In the genomic region with DNA sequence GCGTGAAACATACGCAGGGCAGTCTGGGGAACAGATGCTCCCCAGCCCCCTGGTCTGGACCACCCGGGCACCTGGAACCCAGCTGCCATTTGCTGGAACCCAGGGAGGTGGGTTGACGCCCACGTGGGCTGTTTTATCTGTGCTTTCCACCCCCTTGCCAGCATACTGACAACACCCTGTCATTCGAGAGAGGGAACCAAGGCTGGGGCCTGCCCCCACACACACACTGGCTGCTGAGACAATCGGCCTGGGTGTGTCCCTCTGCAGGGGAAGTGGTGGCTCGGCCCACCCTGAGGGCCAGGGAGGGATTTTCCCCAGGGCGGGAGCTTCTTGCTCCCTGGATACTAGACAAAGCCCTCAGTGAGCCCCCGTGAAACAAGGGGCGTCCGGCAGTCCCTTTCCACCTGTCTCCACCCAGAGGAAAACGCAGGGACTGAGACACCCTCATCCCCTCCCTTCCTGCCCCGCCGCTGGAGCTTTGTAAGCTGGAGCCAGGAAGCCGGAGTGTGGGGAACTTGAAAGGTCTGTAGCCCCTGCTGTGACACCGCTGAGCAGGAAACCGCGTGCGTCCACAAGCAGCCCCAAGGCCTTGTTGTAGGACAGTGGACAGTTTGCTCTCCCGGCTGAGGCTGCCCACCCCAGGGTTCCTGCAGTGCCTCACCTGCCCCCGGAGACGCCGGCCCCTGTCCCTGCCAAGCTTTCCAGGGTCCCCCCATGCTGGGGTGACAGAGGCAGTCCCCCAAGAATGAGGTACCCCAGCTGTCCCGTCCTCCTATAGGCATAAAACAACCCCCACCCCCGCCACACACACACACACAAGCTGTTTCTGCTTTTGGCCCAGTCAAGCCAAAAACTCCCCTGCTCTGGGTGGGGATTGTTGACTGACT, we compare ENCODE assay signal across 9 cellular contexts. TPM values are rescaled to one million over a fixed set of nuclear protein-coding genes. Genes with fewer than 3 reads are reported as not detected.
DNase-seq lines count a peak whose midpoint lies in the region; ATAC-seq and TF ChIP-seq lines count a peak whose summit lies in the region.
"Had no signal": no experiment of that assay in that cellular context is flagged by ENCODE, and none has a peak within 500 bp of the region (broad histone marks: within the 10 kb centered on the region; RNA-seq: fewer than 3 reads in every experiment).

No MANE protein-coding gene starts in this region.

- peaks cover 25 to 31% (median 29%) of the 10 kb centered on the region in 4 donors for H3K4me1 ChIP-seq in esophagus muscularis mucosa
- peaks cover 13 to 14% of the 10 kb centered on the region in 2 experiments for H3K4me1 ChIP-seq in trophoblast cell (ENCODE audit: control insufficient read depth in 1 of 2, insufficient read depth in 2 of 2, low read length in 2 of 2)

- peak overlapping the region in 2 of 4 donors; percentile 7 to 24 for H3K4me3 ChIP-seq in esophagus muscularis mucosa
- H3K4me3 ChIP-seq in trophoblast cell (ENCODE audit: low read depth, low read length): no peak overlapping the region

- no peaks in the 10 kb centered on the region for H3K36me3 ChIP-seq in esophagus muscularis mucosa
- H3K36me3 ChIP-seq in trophoblast cell (ENCODE audit: control insufficient read depth in 1 of 2, insufficient read depth in 2 of 2, low read length in 2 of 2): no peaks in the 10 kb centered on the region

- no peak overlapping the region for H2BK120ac ChIP-seq in trophoblast cell (ENCODE audit: insufficient read depth, low read length, poor library complexity)

- TF ChIP-seq EP300 in esophagus muscularis mucosa (IDR thresholded peaks at IDR 0.05): no peak

- H3K4ac ChIP-seq in trophoblast cell (ENCODE audit: low read depth, low read length): no peak overlapping the region

- peaks cover 8% of the 10 kb centered on the region for H3K79me1 ChIP-seq in trophoblast cell (ENCODE audit: low read length)

- no peaks in the 10 kb centered on the region for H3K27me3 Mint-ChIP-seq in activated CD4-positive, alpha-beta memory T cell treated with anti-CD3 and anti-CD28 coated beads for 36 hours

- peak overlapping the region; percentile 28 for H4K91ac ChIP-seq in trophoblast cell (ENCODE audit: low read depth, low read length)

- H2AK5ac ChIP-seq in trophoblast cell (ENCODE audit: low read length): no peak overlapping the region

- intact Hi-C loops in activated CD4-positive, alpha-beta memory T cell treated with anti-CD3 and anti-CD28 coated beads for 36 hours (cut with micrococcal nuclease): loop anchor here (5.0 kb wide), 1 partner anchor 37 kb away; no protein-coding TSS in a partner anchor
- intact Hi-C loops in esophagus muscularis mucosa (cut with DNase I): no loop called here

- no peak overlapping the region for H3K4me2 ChIP-seq in trophoblast cell (ENCODE audit: low read length)

- H3K27me3 ChIP-seq in esophagus muscularis mucosa (no peaks in the 10 kb centered on the region), trophoblast cell (ENCODE audit: insufficient read depth, low read length) (no peaks in the 10 kb centered on the region)

- H3K9ac ChIP-seq in trophoblast cell (ENCODE audit: low read length): no peak overlapping the region

- no peak overlapping the region for H4K12ac ChIP-seq in trophoblast cell (ENCODE audit: low read depth, low read length)

- TF ChIP-seq POLR2A in esophagus muscularis mucosa (IDR thresholded peaks at IDR 0.05; ENCODE audit: low read depth): no peak

- H3K36me3 Mint-ChIP-seq in activated CD4-positive, alpha-beta memory T cell treated with anti-CD3 and anti-CD28 coated beads for 36 hours: no peaks in the 10 kb centered on the region

- H3K79me2 ChIP-seq in trophoblast cell (ENCODE audit: control insufficient read depth, insufficient read depth, low read length, poor library complexity): no peaks in the 10 kb centered on the region

- no peak overlapping the region for H3K23ac ChIP-seq in trophoblast cell (ENCODE audit: low read length)

- no peak overlapping the region for H3K14ac ChIP-seq in trophoblast cell (ENCODE audit: low read length)

- H2AFZ ChIP-seq in trophoblast cell (ENCODE audit: insufficient read depth, low read length, poor library complexity): no peak overlapping the region

- H4K8ac ChIP-seq in trophoblast cell (ENCODE audit: low read depth, low read length): no peak overlapping the region

- no peaks in the 10 kb centered on the region for H3K9me3 ChIP-seq in esophagus muscularis mucosa
- H3K9me3 ChIP-seq in trophoblast cell (ENCODE audit: insufficient read depth, low read depth, low read length): peaks cover 2% of the 10 kb centered on the region

- H3K27ac ChIP-seq in esophagus muscularis mucosa (replicated peaks in 1 of 4) (peak overlapping the region; percentile 57 to 71 (median 65)), trophoblast cell (ENCODE audit: low read depth, low read length) (no peak overlapping the region)

- H3K9me3 Mint-ChIP-seq in activated CD4-positive, alpha-beta memory T cell treated with anti-CD3 and anti-CD28 coated beads for 36 hours: no peaks in the 10 kb centered on the region

- H3K4me3 Mint-ChIP-seq in activated CD4-positive, alpha-beta memory T cell treated with anti-CD3 and anti-CD28 coated beads for 36 hours: no peak overlapping the region

- 55% methylated on average over 14 of the region's 26 CpGs for WGBS in esophagus muscularis mucosa
- WGBS in trophoblast cell (ENCODE audit: extremely low coverage, insufficient coverage, insufficient read length): no CpG with 5 or more reads among the region's 26 CpGs

- H2BK5ac ChIP-seq in trophoblast cell (ENCODE audit: low read depth, low read length, poor library complexity): no peak overlapping the region

- H3K4me1 Mint-ChIP-seq in activated CD4-positive, alpha-beta memory T cell treated with anti-CD3 and anti-CD28 coated beads for 36 hours (ENCODE audit: low read depth): peaks cover 19% of the 10 kb centered on the region

- no peak overlapping the region for H3K18ac ChIP-seq in trophoblast cell (ENCODE audit: low read length)

- POLR2A ChIA-PET in activated CD4-positive, alpha-beta memory T cell treated with anti-CD3 and anti-CD28 coated beads for 36 hours (lab: Charles Lee): interaction anchor here (0.7 to 1.4 kb wide), 3 partner anchors 14 to 417 kb away, joined by 3 read pairs; partner anchors contain the start of gene KLF11

- TF ChIP-seq CTCF in esophagus muscularis mucosa (IDR thresholded peaks at IDR 0.05): no peak

- DNase-seq in activated CD4-positive, alpha-beta memory T cell treated with anti-CD3 and anti-CD28 coated beads for 36 hours: peak; percentile 73
- DNase-seq in esophagus muscularis mucosa (ENCODE audit: extremely low spot score) (no peak), trophoblast cell (peak; percentile 48 to 55), AG08396 (ENCODE audit: low spot score) (no peak)

- no peak overlapping the region for H2BK12ac ChIP-seq in trophoblast cell (ENCODE audit: low read length)

- CTCF ChIA-PET in activated CD4-positive, alpha-beta memory T cell treated with anti-CD3 and anti-CD28 coated beads for 36 hours (lab: Charles Lee): interaction anchor here (1.1 to 3.1 kb wide), 7 partner anchors 19 to 259 kb away, joined by 3 to 15 read pairs (median 4); no protein-coding TSS in a partner anchor

- ATAC-seq in GM18907 (IDR thresholded peaks at IDR 0.05; ENCODE audit: unreplicated experiment) (peak; percentile 73), HG03354 (IDR thresholded peaks at IDR 0.05; ENCODE audit: poor library complexity, severe bottlenecking, unreplicated experiment) (peak; percentile 78), GM21381 (IDR thresholded peaks at IDR 0.05; ENCODE audit: unreplicated experiment) (no peak), HG02973 (IDR thresholded peaks at IDR 0.05; ENCODE audit: unreplicated experiment) (no peak)

- no peak overlapping the region for H3K27ac Mint-ChIP-seq in activated CD4-positive, alpha-beta memory T cell treated with anti-CD3 and anti-CD28 coated beads for 36 hours

RNA-seq across cellular contexts. Expression of gene KLF11, which starts 14.1 kb away (rescaled TPM):
- total RNA-seq in activated CD4-positive, alpha-beta memory T cell treated with anti-CD3 and anti-CD28 coated beads for 36 hours: 1 to 10 TPM; 5.6 to 6.1 TPM
- 10 to 100 TPM; 15.8 to 51.6 (median 33.9) TPM for total RNA-seq in esophagus muscularis mucosa
- 4.4 and 4.5 TPM in 2 replicates for polyA plus RNA-seq in trophoblast cell (2013)

RNA-seq across cellular contexts. Expression of gene CYS1, which starts 51.0 kb away (rescaled TPM):
- total RNA-seq in activated CD4-positive, alpha-beta memory T cell treated with anti-CD3 and anti-CD28 coated beads for 36 hours: under 1 TPM in 1 of 2 experiments, not detected in 1; 0.07 TPM
- total RNA-seq in esophagus muscularis mucosa: 10 to 100 TPM; 16.9 to 56.4 (median 35.4) TPM
- 0.53 and 0.71 TPM in 2 replicates for polyA plus RNA-seq in trophoblast cell (2013)
- total RNA-seq: LHCN-M2 had no signal

Comparison
In these comparisons a context has a peak if more than half of its experiments do, and no peak if none do; other contexts are left out.
1. ATAC-seq: peak in GM18907 (single experiment) and HG03354 (single experiment); none in GM21381 (single experiment) and HG02973 (single experiment).
2. DNase-seq: peak in activated CD4-positive, alpha-beta memory T cell treated with anti-CD3 and anti-CD28 coated beads for 36 hours (single experiment) and trophoblast cell (2 of 2); none in esophagus muscularis mucosa (single experiment) and AG08396 (single experiment).
3. RNA of gene CYS1, which starts 51.0 kb away (total RNA-seq): 16.9 to 56.4 TPM in esophagus muscularis mucosa; 0.07 TPM in activated CD4-positive, alpha-beta memory T cell treated with anti-CD3 and anti-CD28 coated beads for 36 hours; every median in the first group is over 10 times any median in the second.